In the genomic region with DNA sequence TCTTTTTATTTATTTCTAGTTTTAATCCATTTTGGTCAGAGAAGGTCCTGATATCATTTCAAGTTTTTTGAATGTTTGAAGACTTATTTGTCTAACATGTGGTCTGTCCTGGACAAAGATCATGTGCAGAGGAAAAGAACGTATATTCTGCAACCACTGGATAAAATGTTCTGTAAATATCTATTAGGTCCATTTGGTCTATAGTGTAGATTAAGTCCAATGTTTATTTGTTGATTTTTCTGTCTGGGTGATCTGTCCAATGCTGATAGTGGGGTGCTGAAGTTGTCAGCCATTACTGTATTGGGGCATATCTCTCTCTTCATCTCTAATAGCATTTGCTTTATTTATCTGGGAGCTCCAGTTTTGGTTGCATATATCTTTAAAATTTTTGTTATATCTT, we compare ENCODE assay signal across 7 cellular contexts.
"Had no signal": no experiment of that assay in that cellular context is flagged by ENCODE, and none has a peak within 500 bp of the region (broad histone marks: within the 10 kb centered on the region; RNA-seq: fewer than 3 reads in every experiment).

No MANE protein-coding gene starts in this region.

- ATAC-seq: HCT116 had no signal

- DNase-seq: GM23248, GOT3, H7, HFFc6, IMR-90, KBM-7 had no signal
